Comparison of ENCODE assay signal across 8 cellular contexts in the genomic region with DNA sequence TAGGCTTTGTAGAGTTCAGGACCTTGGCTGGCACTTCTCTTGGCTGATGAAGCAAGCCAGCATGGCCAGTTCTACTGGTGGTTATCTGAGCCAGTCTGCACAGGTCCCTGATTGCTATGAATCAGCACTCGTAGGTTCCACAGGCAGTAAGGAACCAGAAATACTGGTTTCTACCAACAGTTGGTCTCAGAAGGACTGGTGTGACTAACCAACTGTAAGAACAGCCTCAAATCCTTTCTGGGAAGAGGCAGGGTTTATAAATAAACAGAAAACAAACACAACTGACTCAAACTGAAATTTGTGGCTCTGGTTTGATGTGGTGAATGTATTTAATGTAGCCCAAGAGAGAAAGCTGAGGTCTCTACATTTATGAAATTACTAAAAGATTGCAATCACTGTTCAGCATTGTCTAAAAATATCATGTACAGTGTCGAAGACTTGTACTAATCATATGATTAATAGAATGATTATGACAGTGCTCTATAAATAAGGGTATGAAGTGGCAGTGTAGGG. TPM values are rescaled to one million over a fixed set of nuclear protein-coding genes. Genes with fewer than 3 reads are reported as not detected.
DNase-seq lines count a peak whose midpoint lies in the region; ATAC-seq, FAIRE-seq and TF ChIP-seq lines count a peak whose summit lies in the region.

No MANE protein-coding gene starts in this region.

- FAIRE-seq in kidney (lab: Jason Lieb, UNC), result peak; percentile 6

- no peaks in the 10 kb centered on the region for H3K36me3 Mint-ChIP-seq in activated T-cell treated with anti-CD3 and anti-CD28 coated beads, Interleukin-2, amount 50 U/mL, for 24 hours (ENCODE audit: low read depth)

- H3K9ac ChIP-seq in kidney (ENCODE audit: low read length in 2 of 2), result no peak overlapping the region

- no peak overlapping the region for H3K4me3 ChIP-seq in kidney (ENCODE audit: low read length in 2 of 2)

- H3K4me1 ChIP-seq in kidney (ENCODE audit: control insufficient read depth in 1 of 2, insufficient read depth in 1 of 2, low read depth in 1 of 2, low read length in 2 of 2), result peaks cover 16 to 18% of the 10 kb centered on the region in 2 donors

- H3K27ac ChIP-seq in kidney (ENCODE audit: low read depth in 2 of 2, low read length in 2 of 2), result peak overlapping the region; percentile 48 to 74

- H3K27me3 Mint-ChIP-seq in activated T-cell treated with anti-CD3 and anti-CD28 coated beads, Interleukin-2, amount 50 U/mL, for 24 hours, result no peaks in the 10 kb centered on the region

- H3K27ac Mint-ChIP-seq in activated T-cell treated with anti-CD3 and anti-CD28 coated beads, Interleukin-2, amount 50 U/mL, for 24 hours, result peak overlapping the region; percentile 69

- H3K9me3 Mint-ChIP-seq in activated T-cell treated with anti-CD3 and anti-CD28 coated beads, Interleukin-2, amount 50 U/mL, for 24 hours, result no peaks in the 10 kb centered on the region

- DNase-seq in HT1080 (ENCODE audit: low read depth), result peak; percentile 81
- DNase-seq in activated T-cell treated with anti-CD3 and anti-CD28 coated beads, Interleukin-2, amount 50 U/mL, for 24 hours, result no peak
- no peak for DNase-seq in kidney
- DNase-seq in ureter (ENCODE audit: low spot score), result peak; percentile 72
- no peak for DNase-seq in NCI-H2081 treated with DMSO at 0.1 percent for 48 hours (lab: John Stamatoyannopoulos, UW)
- no peak for DNase-seq in NCI-H1694 (lab: John Stamatoyannopoulos, UW)

- peaks cover 31% of the 10 kb centered on the region for H3K4me1 Mint-ChIP-seq in activated T-cell treated with anti-CD3 and anti-CD28 coated beads, Interleukin-2, amount 50 U/mL, for 24 hours (ENCODE audit: low read depth)

- TF ChIP-seq CTCF in kidney (IDR thresholded peaks at IDR 0.05; ENCODE audit: borderline replicate concordance, extremely low read depth, insufficient read depth), result no peak

- no peak overlapping the region for H3K4me3 Mint-ChIP-seq in activated T-cell treated with anti-CD3 and anti-CD28 coated beads, Interleukin-2, amount 50 U/mL, for 24 hours

- H3K36me3 ChIP-seq in kidney (ENCODE audit: control insufficient read depth in 1 of 2, insufficient read depth in 2 of 2, low read length in 2 of 2), result no peaks in the 10 kb centered on the region

- ATAC-seq in GM18498 (IDR thresholded peaks at IDR 0.05; ENCODE audit: unreplicated experiment) (peak; percentile 94), GM21529 (IDR thresholded peaks at IDR 0.05; ENCODE audit: unreplicated experiment) (peak; percentile 94)

- H3K9me3 ChIP-seq in kidney (ENCODE audit: control insufficient read depth in 1 of 2, low read length in 2 of 2), result no peaks in the 10 kb centered on the region

- intact Hi-C loops in kidney (cut with DNase I), result no loop called here

RNA-seq across cellular contexts. Expression of gene RAPH1, which starts 44.1 kb away (rescaled TPM):
- total RNA-seq in HT1080 (2014; rRNA removed; shearing (Covaris generic)), result 7.7 and 22.8 TPM in 2 replicates
- 11.5 and 16.6 TPM in 2 replicates for polyA plus RNA-seq in HT1080 (2015; cell fraction: cytosol; rRNA removed)
- polyA plus RNA-seq in HT1080 (2015; cell fraction: nucleus; rRNA removed), result 17.0 and 18.0 TPM in 2 replicates
- total RNA-seq in kidney (90.7 TPM), ureter (71.6 TPM)
- polyA plus RNA-seq in kidney (ENCODE audit: insufficient read depth, low read depth, low replicate concordance), result 3.5 TPM

Comparison
In these comparisons a context has a peak if more than half of its experiments do, and no peak if none do; other contexts are left out.
1. DNase-seq: peak in HT1080 (single experiment) and ureter (single experiment); none in activated T-cell treated with anti-CD3 and anti-CD28 coated beads, Interleukin-2, amount 50 U/mL, for 24 hours (single experiment), kidney (single experiment), NCI-H2081 treated with DMSO at 0.1 percent for 48 hours (single experiment) and NCI-H1694 (single experiment).